ENCODE assay signal across 8 cellular contexts in the genomic region with DNA sequence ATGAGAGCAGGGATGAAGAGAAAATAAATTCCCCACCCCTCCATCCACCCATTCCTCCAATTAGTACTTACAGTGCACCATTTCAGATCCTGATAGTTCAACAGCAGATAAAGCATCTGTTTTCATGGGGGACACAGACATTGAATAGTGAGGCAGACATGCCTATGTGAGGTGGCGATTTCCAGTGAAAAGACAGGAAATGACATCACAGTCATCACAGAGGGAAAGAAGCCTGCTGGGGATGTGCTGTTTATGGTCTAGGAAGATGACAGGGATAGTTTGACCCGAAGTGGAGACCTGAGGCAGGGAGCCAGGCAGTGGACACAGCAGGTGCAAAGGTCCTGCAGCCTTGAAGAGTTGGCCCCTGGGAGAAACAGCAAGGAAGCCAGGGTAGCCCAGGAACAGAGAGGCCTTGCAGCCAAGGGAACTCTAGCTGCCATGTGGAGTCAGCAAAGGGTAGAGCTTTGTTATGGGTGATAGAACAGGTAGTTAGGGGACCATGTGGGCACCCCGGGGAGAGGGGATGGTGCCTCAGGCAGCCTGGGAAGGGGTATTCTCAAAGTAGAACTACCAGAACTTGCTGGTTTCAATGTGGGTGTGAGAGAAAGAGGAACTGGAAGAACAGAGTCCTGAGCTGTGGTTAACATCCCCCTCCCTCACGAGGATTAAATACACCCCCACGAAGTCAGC.
A peak's percentile ranks its signal among the peaks of the same experiment; 100 is the strongest.
DNase-seq lines count a peak whose midpoint lies in the region; ATAC-seq and TF ChIP-seq lines count a peak whose summit lies in the region.

No MANE protein-coding gene starts in this region.

- in situ Hi-C loops in GM13977 (cut with MboI; ENCODE audit: low pct_unique_long_range_greater_than_20kb, low sequenced_read_pairs, unreplicated experiment) (no loop called here), gastrocnemius medialis (cut with MboI; ENCODE audit: low sequenced_read_pairs in 4 of 4) (no loop called here)

- no peaks in the 10 kb centered on the region for H3K27me3 Mint-ChIP-seq in activated B cell treated with CpG ODN at 0.5 μM for 24 hours

- POLR2A ChIA-PET in activated B cell treated with CpG ODN at 0.5 μM for 24 hours (lab: Charles Lee) = interaction anchor here (0.6 to 1.2 kb wide), 4 partner anchors 11 to 536 kb away, joined by 3 to 5 read pairs (median 4); no protein-coding TSS in a partner anchor

- no peaks in the 10 kb centered on the region for H3K9me3 Mint-ChIP-seq in activated B cell treated with CpG ODN at 0.5 μM for 24 hours

- DNase-seq in GM12865 (ENCODE audit: low read depth) (peak; percentile 87), activated B cell treated with CpG ODN at 0.5 μM for 24 hours (no peak), GM13977 (ENCODE audit: low spot score) (no peak), gastrocnemius medialis (no peak), lower leg skin (ENCODE audit: low spot score in 2 of 2) (no peak)
- no peak for DNase-seq in effector memory CD4-positive, alpha-beta T cell

- intact Hi-C loops in activated B cell treated with CpG ODN at 0.5 μM for 24 hours (cut with micrococcal nuclease) = loop anchor here (5.0 to 10.0 kb wide), 2 partner anchors 62 to 255 kb away; a partner anchor contains a TSS
- intact Hi-C loops in gastrocnemius medialis (cut with DNase I; ENCODE audit: low total_unique reads) = no loop called here
- intact Hi-C loops in lower leg skin (cut with DNase I; ENCODE audit: low total_unique reads) = no loop called here

- TF ChIP-seq CTCF in GM12865 (IDR thresholded peaks at IDR 0.05; ENCODE audit: insufficient read depth, low read depth, low read length, missing control alignments) = no peak
- TF ChIP-seq CTCF in activated B cell treated with CpG ODN at 0.5 μM for 24 hours (IDR thresholded peaks at IDR 0.05) = no peak
- TF ChIP-seq CTCF in GM13977 (IDR thresholded peaks at IDR 0.05; ENCODE audit: extremely low read depth, insufficient read depth, missing control alignments) = no peak
- TF ChIP-seq CTCF in gastrocnemius medialis (IDR thresholded peaks at IDR 0.05 in 4 of 5, conservative IDR thresholded peaks at IDR 0.05 in 1 of 5) = no peak
- TF ChIP-seq CTCF in lower leg skin (IDR thresholded peaks at IDR 0.05) = no peak

- WGBS in lower leg skin, 2 donors = 70 to 76% methylated on average over 5 of the region's 5 CpGs

- H3K36me3 ChIP-seq in gastrocnemius medialis = no peaks in the 10 kb centered on the region
- H3K36me3 ChIP-seq in effector memory CD4-positive, alpha-beta T cell (ENCODE audit: control insufficient read depth, insufficient read depth, low read length) = no peaks in the 10 kb centered on the region

- H3K9me3 ChIP-seq in gastrocnemius medialis = no peaks in the 10 kb centered on the region
- H3K9me3 ChIP-seq in effector memory CD4-positive, alpha-beta T cell (ENCODE audit: control insufficient read depth, low read length) = no peaks in the 10 kb centered on the region

- H3K4me1 Mint-ChIP-seq in activated B cell treated with CpG ODN at 0.5 μM for 24 hours = peaks cover 88% of the 10 kb centered on the region

- CTCF ChIA-PET in activated B cell treated with CpG ODN at 0.5 μM for 24 hours (lab: Charles Lee) = no interaction called here

- H3K27ac Mint-ChIP-seq in activated B cell treated with CpG ODN at 0.5 μM for 24 hours = peak overlapping the region; percentile 75

- no peaks in the 10 kb centered on the region for H3K27me3 ChIP-seq in gastrocnemius medialis
- H3K27me3 ChIP-seq in effector memory CD4-positive, alpha-beta T cell (replicated peaks; ENCODE audit: control insufficient read depth, insufficient read depth, low read length, poor library complexity, severe bottlenecking) = no peaks in the 10 kb centered on the region

- TF ChIP-seq POLR2A in gastrocnemius medialis (IDR thresholded peaks at IDR 0.05) (no peak), lower leg skin (IDR thresholded peaks at IDR 0.05) (no peak)

- H3K36me3 Mint-ChIP-seq in activated B cell treated with CpG ODN at 0.5 μM for 24 hours (ENCODE audit: low read depth) = peaks cover 9% of the 10 kb centered on the region

- no peak overlapping the region for H3K27ac ChIP-seq in gastrocnemius medialis
- no peak overlapping the region for H3K27ac ChIP-seq in effector memory CD4-positive, alpha-beta T cell (ENCODE audit: insufficient read depth, low read length, poor library complexity, severe bottlenecking)

- ATAC-seq in GM19397 (IDR thresholded peaks at IDR 0.05; ENCODE audit: unreplicated experiment) (peak; percentile 68), HG03103 (IDR thresholded peaks at IDR 0.05; ENCODE audit: low read depth, unreplicated experiment) (peak; percentile 51), activated B cell treated with CpG ODN at 0.5 μM for 24 hours (ENCODE audit: low read depth) (peak; percentile 78), gastrocnemius medialis (no peak)

- H3K4me3 ChIP-seq in GM12865 (ENCODE audit: low read depth, low read length) (peak overlapping the region; percentile 57), gastrocnemius medialis (no peak overlapping the region), lower leg skin (ENCODE audit: low read depth, poor library complexity, severe bottlenecking) (no peak overlapping the region)
- H3K4me3 ChIP-seq in effector memory CD4-positive, alpha-beta T cell (ENCODE audit: insufficient read depth, low read depth, low read length, poor library complexity, severe bottlenecking) = no peak overlapping the region

- H3K4me3 Mint-ChIP-seq in activated B cell treated with CpG ODN at 0.5 μM for 24 hours = peak overlapping the region; percentile 49

- no peaks in the 10 kb centered on the region for H3K4me1 ChIP-seq in gastrocnemius medialis
- no peaks in the 10 kb centered on the region for H3K4me1 ChIP-seq in effector memory CD4-positive, alpha-beta T cell (ENCODE audit: control insufficient read depth, insufficient read depth, low read length, poor library complexity, severe bottlenecking)

Comparison
In these comparisons a context has a peak if more than half of its experiments do, and no peak if none do; other contexts are left out.
1. ATAC-seq: peak in GM19397 (single experiment), HG03103 (single experiment) and activated B cell treated with CpG ODN at 0.5 μM for 24 hours (single experiment); none in gastrocnemius medialis (0 of 2).